13 cellular contexts compared by ENCODE assay signal in genomic region chr16:57134982-57135381, GRCh38. TPM values are rescaled to one million over a fixed set of nuclear protein-coding genes. Genes with fewer than 3 reads are reported as not detected.
DNase-seq lines count a peak whose midpoint lies in the region; ATAC-seq, FAIRE-seq and TF ChIP-seq lines count a peak whose summit lies in the region.
"Had no signal": no experiment of that assay in that cellular context is flagged by ENCODE, and none has a peak within 500 bp of the region (broad histone marks: within the 10 kb centered on the region; RNA-seq: fewer than 3 reads in every experiment).

No MANE protein-coding gene starts in this region.

- ATAC-seq in naive B cell (ENCODE audit: low read depth in 2 of 2) (peak; percentile 71 to 76), WTC11 (no peak), omental fat pad (ENCODE audit: low FRiP score) (no peak)

- no peaks in the 10 kb centered on the region for H3K4me1 ChIP-seq in ascending aorta
- H3K4me1 ChIP-seq: uterus had no signal

- peak overlapping the region; percentile 69 to 92 (median 86) for H3K27ac Mint-ChIP-seq in naive B cell
- no peak overlapping the region for H3K27ac Mint-ChIP-seq in WTC11

- peaks cover 41 to 55% (median 47%) of the 10 kb centered on the region in 3 donors for H3K4me1 Mint-ChIP-seq in naive B cell
- H3K4me1 Mint-ChIP-seq in WTC11, result peaks cover 8% of the 10 kb centered on the region; the same call in 1 of the 2 replicates

- H3K27me3 Mint-ChIP-seq in naive B cell (no peaks in the 10 kb centered on the region), WTC11 (ENCODE audit: low read depth) (no peaks in the 10 kb centered on the region)

- peak; percentile 74 for DNase-seq in COR-L47 (lab: John Stamatoyannopoulos, UW)
- peak; percentile 1 for DNase-seq in NCI-H146 treated with DMSO at 0.1 percent for 48 hours (lab: John Stamatoyannopoulos, UW; ENCODE audit: unreplicated experiment)
- DNase-seq in activated T-cell treated with anti-CD3 and anti-CD28 coated beads, Interleukin-2, amount 50 U/mL, for 48 hours, result peak; percentile 50 to 60
- DNase-seq in naive B cell, result peak; percentile 18
- DNase-seq in ascending aorta (ENCODE audit: low spot score in 2 of 2), result no peak
- DNase-seq in WTC11 (ENCODE audit: low spot score), result no peak
- no peak for DNase-seq in HTR-8/SVneo (ENCODE audit: insufficient read length, low spot score)
- no peak for DNase-seq in omental fat pad (ENCODE audit: low spot score)
- DNase-seq: amniotic stem cell, KG1, mammary epithelial cell, uterus had no signal

- POLR2A ChIA-PET in WTC11 (lab: Charles Lee), result interaction anchor here (0.6 kb wide), 2 partner anchors 10 to 78 kb away, joined by 3 read pairs; no protein-coding TSS in a partner anchor

- no peak overlapping the region for H3K27ac ChIP-seq in ascending aorta
- H3K27ac ChIP-seq: SJSA1, uterus had no signal

- FAIRE-seq in HTR-8/SVneo (lab: Jason Lieb, UNC), result no peak

- CTCF ChIA-PET in WTC11 (lab: Charles Lee), result interaction anchor here (2.3 to 2.5 kb wide), 2 partner anchors 10 to 43 kb away, joined by 6 to 16 read pairs; partner anchors contain the start of gene CPNE2

- TF ChIP-seq CTCF in ascending aorta (IDR thresholded peaks at IDR 0.05), result no peak
- no peak for TF ChIP-seq CTCF in WTC11 (IDR thresholded peaks at IDR 0.05)
- no peak for TF ChIP-seq CTCF in omental fat pad (IDR thresholded peaks at IDR 0.05)

- no peaks in the 10 kb centered on the region for H3K36me3 ChIP-seq in ascending aorta
- H3K36me3 ChIP-seq: uterus had no signal

- H3K9me3 Mint-ChIP-seq in naive B cell, result no peaks in the 10 kb centered on the region
- no peaks in the 10 kb centered on the region for H3K9me3 Mint-ChIP-seq in WTC11

- no peak overlapping the region for H3K4me3 ChIP-seq in ascending aorta
- H3K4me3 ChIP-seq: SJSA1, uterus had no signal

- intact Hi-C loops in ascending aorta (cut with DNase I), result no loop called here

- H3K4me3 Mint-ChIP-seq in naive B cell (peak overlapping the region in 7 of 8 donors; percentile 51 to 85 (median 56)), WTC11 (no peak overlapping the region)

- no peaks in the 10 kb centered on the region for H3K9me3 ChIP-seq in ascending aorta
- H3K9me3 ChIP-seq: SJSA1, uterus had no signal

- H3K27me3 ChIP-seq in ascending aorta, result no peaks in the 10 kb centered on the region
- H3K27me3 ChIP-seq: SJSA1, uterus had no signal

- H3K36me3 Mint-ChIP-seq in naive B cell, result no peaks in the 10 kb centered on the region
- H3K36me3 Mint-ChIP-seq in WTC11, result no peaks in the 10 kb centered on the region

TF ChIP-seq in WTC11, 78 proteins besides CTCF, POLR2A, EP300 and RAD21:
- no peak for TF ChIP-seq AR (CRISPR knock-in tag; IDR thresholded peaks at IDR 0.05)
- no peak for TF ChIP-seq FOXP4 (CRISPR knock-in tag; IDR thresholded peaks at IDR 0.05)
- TF ChIP-seq CBFB (CRISPR knock-in tag; IDR thresholded peaks at IDR 0.05; ENCODE audit: low read depth), result no peak
- no peak for TF ChIP-seq NR3C1 (CRISPR knock-in tag; conservative IDR thresholded peaks at IDR 0.05; ENCODE audit: low read depth)
TF ChIP-seq in WTC11: peak in this region for 0.

RNA-seq across cellular contexts. Expression of gene CPNE2, which starts 42.6 kb away (rescaled TPM):
- 1 to 10 TPM in 1 of 6 donors, under 1 TPM in 3, not detected in 2; 0.53 to 1.3 (median 0.76) TPM for polyA plus RNA-seq in naive B cell (ENCODE audit: low read depth in 6 of 6)
- total RNA-seq in ascending aorta (36.6 TPM), WTC11 (2021) (14.0 to 17.9 TPM (median 16.7 TPM) in 3 replicates), omental fat pad (10 to 100 TPM; 28.2 to 66.0 (median 45.8) TPM)

RNA-seq across cellular contexts. Expression of gene PSME3IP1, which starts 50.9 kb away (rescaled TPM):
- 100 to 1,000 TPM in 1 of 6 donors, 10 to 100 TPM in 5; 85.1 to 109 (median 93.6) TPM for polyA plus RNA-seq in naive B cell (ENCODE audit: low read depth in 6 of 6)
- total RNA-seq in ascending aorta (32.6 TPM), WTC11 (2021) (102 to 107 TPM (median 104 TPM) in 3 replicates), omental fat pad (10 to 100 TPM; 47.1 to 62.6 (median 54.5) TPM)

RNA-seq across cellular contexts. Expression of gene RSPRY1, which starts 51.1 kb away (rescaled TPM):
- polyA plus RNA-seq in naive B cell (ENCODE audit: low read depth in 6 of 6), result 10 to 100 TPM; 26.7 to 42.7 (median 33.5) TPM
- total RNA-seq in ascending aorta (29.3 TPM), WTC11 (2021) (22.7 to 28.5 TPM (median 26.8 TPM) in 3 replicates), omental fat pad (10 to 100 TPM; 22.7 to 40.6 (median 28.9) TPM)

Comparison
In these comparisons a context has a peak if more than half of its experiments do, and no peak if none do; other contexts are left out.
1. DNase-seq: peak in COR-L47 (single experiment), NCI-H146 treated with DMSO at 0.1 percent for 48 hours (single experiment), activated T-cell treated with anti-CD3 and anti-CD28 coated beads, Interleukin-2, amount 50 U/mL, for 48 hours (2 of 2) and naive B cell (single experiment); none in ascending aorta (0 of 2), WTC11 (single experiment), HTR-8/SVneo (single experiment) and omental fat pad (single experiment).
2. ATAC-seq: peak in naive B cell (2 of 2); none in WTC11 (single experiment) and omental fat pad (single experiment).